15 cellular contexts compared by ENCODE assay signal in genomic region chr9:89525673-89526374, GRCh38. TPM values are rescaled to one million over a fixed set of nuclear protein-coding genes. Genes with fewer than 3 reads are reported as not detected.
DNase-seq lines count a peak whose midpoint lies in the region; ATAC-seq and FAIRE-seq lines count a peak whose summit lies in the region.
"Had no signal": no experiment of that assay in that cellular context is flagged by ENCODE, and none has a peak within 500 bp of the region (broad histone marks: within the 10 kb centered on the region; RNA-seq: fewer than 3 reads in every experiment).

No MANE protein-coding gene starts in this region.

- H3K27me3 ChIP-seq in small intestine (ENCODE audit: control insufficient read depth in 2 of 2, insufficient read depth in 2 of 2, low read length in 2 of 2) = no peaks in the 10 kb centered on the region
- no peaks in the 10 kb centered on the region for H3K27me3 ChIP-seq in right cardiac atrium (ENCODE audit: control insufficient read depth, insufficient read depth)
- no peaks in the 10 kb centered on the region for H3K27me3 ChIP-seq in H7 (ENCODE audit: control insufficient read depth, insufficient read depth, low read length)
- H3K27me3 ChIP-seq: SJSA1 had no signal

- no peaks in the 10 kb centered on the region for H3K9me3 ChIP-seq in small intestine (ENCODE audit: control insufficient read depth, low read depth)
- H3K9me3 ChIP-seq in right cardiac atrium (ENCODE audit: control insufficient read depth, low read length) = no peaks in the 10 kb centered on the region
- H3K9me3 ChIP-seq: SJSA1 had no signal

- H3K27ac ChIP-seq in epithelial cell of prostate = peak overlapping the region; percentile 40
- H3K27ac ChIP-seq in small intestine (ENCODE audit: low read depth in 1 of 2, low read length in 1 of 2) = peak overlapping the region in 1 of 2 donors; percentile 53
- no peak overlapping the region for H3K27ac ChIP-seq in right cardiac atrium (ENCODE audit: low read length)
- H3K27ac ChIP-seq: SJSA1 had no signal

- intact Hi-C loops in right cardiac atrium (cut with DNase I) = no loop called here

- H3K4me1 ChIP-seq in small intestine (ENCODE audit: control insufficient read depth in 2 of 2, insufficient read depth in 1 of 2, low read depth in 1 of 2, low read length in 1 of 2) (peaks cover 0 to 8% of the 10 kb centered on the region in 2 donors), right cardiac atrium (ENCODE audit: control insufficient read depth, insufficient read depth, low read length) (no peaks in the 10 kb centered on the region)
- H3K4me1 ChIP-seq: SJSA1 had no signal

- 51 to 71% (median 68%) methylated on average over 16 of the region's 16 CpGs for WGBS in small intestine, 3 donors
- WGBS in right cardiac atrium = 76% methylated on average over 16 of the region's 16 CpGs

- peak; percentile 48 for DNase-seq in activated CD8-positive, alpha-beta memory T cell treated with anti-CD3 and anti-CD28 coated beads, Interleukin-2, amount 50 U/mL, for 48 hours
- no peak for DNase-seq in activated CD8-positive, alpha-beta memory T cell treated with anti-CD3 and anti-CD28 coated beads, Interleukin-2, amount 50 U/mL, for 4 hours
- peak; percentile 75 for DNase-seq in OCI-M1 (lab: John Stamatoyannopoulos, UW)
- no peak for DNase-seq in epithelial cell of prostate (ENCODE audit: low read depth, low spot score)
- peak; percentile 55 for DNase-seq in small intestine
- no peak for DNase-seq in right cardiac atrium
- no peak for DNase-seq in H7
- DNase-seq in kidney tubule cell (ENCODE audit: low spot score) = no peak
- DNase-seq: ACHN; activated CD4-positive, alpha-beta T cell treated with anti-CD3 and anti-CD28 coated beads, Interleukin-2, amount 50 U/mL, for 4 hours; anterior cingulate cortex; EL; KG1; NCI-H2029 treated with DMSO at 0.1 percent for 48 hours had no signal

- no peak overlapping the region for H3K4me3 ChIP-seq in small intestine (ENCODE audit: low read depth in 1 of 2, low read length in 2 of 2)
- no peak overlapping the region for H3K4me3 ChIP-seq in right cardiac atrium (ENCODE audit: low read length)
- H3K4me3 ChIP-seq in H7 (ENCODE audit: insufficient read depth, low read depth, low read length) = no peak overlapping the region
- H3K4me3 ChIP-seq: SJSA1 had no signal

- ATAC-seq in right cardiac atrium = no peak

- H3K36me3 ChIP-seq in small intestine (ENCODE audit: control insufficient read depth in 2 of 2, insufficient read depth in 2 of 2, low read length in 2 of 2) (no peaks in the 10 kb centered on the region), H7 (replicated peaks; ENCODE audit: control insufficient read depth, insufficient read depth, low read length) (no peaks in the 10 kb centered on the region)
- H3K36me3 ChIP-seq: SJSA1 had no signal

- no peak for FAIRE-seq in small intestine (lab: Jason Lieb, UNC)

RNA-seq across cellular contexts. Expression of gene SEMA4D, which starts 27.9 kb away (rescaled TPM):
- 1 to 10 TPM in 2 of 3 donors, under 1 TPM in 1; 0.67 to 8.8 (median 4.6) TPM for polyA plus RNA-seq in small intestine
- total RNA-seq in right cardiac atrium = 10 to 100 TPM; 23.3 to 28.3 (median 27.0) TPM
- 13.0 TPM for polyA plus RNA-seq in right cardiac atrium
- 17.0 and 23.6 TPM in 2 replicates for total RNA-seq in H7 (2014; rRNA removed; shearing (Covaris generic))

Comparison
In these comparisons a context has a peak if more than half of its experiments do, and no peak if none do; other contexts are left out.
1. DNase-seq: peak in activated CD8-positive, alpha-beta memory T cell treated with anti-CD3 and anti-CD28 coated beads, Interleukin-2, amount 50 U/mL, for 48 hours (single experiment), OCI-M1 (single experiment) and small intestine (single experiment); none in activated CD8-positive, alpha-beta memory T cell treated with anti-CD3 and anti-CD28 coated beads, Interleukin-2, amount 50 U/mL, for 4 hours (single experiment), epithelial cell of prostate (single experiment), right cardiac atrium (0 of 3), H7 (single experiment) and kidney tubule cell (single experiment).